27 cellular contexts compared by ENCODE assay signal in the genomic region with DNA sequence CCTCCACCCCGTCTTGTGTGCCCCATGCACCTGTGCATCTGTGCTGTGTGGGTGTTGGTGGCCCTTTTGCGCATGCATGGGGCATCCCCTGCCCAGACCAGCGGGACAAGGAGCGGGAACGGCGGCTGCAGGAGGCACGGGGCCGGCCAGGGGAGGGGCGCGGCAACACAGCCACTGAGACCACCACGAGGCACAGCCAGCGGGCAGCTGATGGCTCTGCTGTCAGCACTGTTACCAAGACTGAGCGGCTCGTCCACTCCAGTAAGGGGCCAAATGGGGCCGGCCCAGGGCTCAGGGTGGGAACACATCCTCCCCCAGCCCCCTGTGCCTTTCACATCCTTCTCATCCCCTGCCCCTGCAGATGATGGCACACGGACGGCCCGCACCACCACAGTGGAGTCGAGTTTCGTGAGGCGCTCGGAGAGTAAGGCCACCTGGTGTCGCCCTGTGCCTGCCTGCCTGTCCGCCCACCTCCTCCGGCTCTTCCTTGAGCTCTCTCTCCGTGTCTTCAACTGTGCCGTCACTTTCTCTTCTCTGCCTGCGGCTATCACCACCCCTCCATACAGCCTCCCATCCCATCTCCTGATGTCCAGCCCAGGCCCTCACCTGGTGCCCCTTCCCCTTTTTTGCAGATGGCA. TPM values are rescaled to one million over a fixed set of nuclear protein-coding genes. Genes with fewer than 3 reads are reported as not detected.
DNase-seq lines count a peak whose midpoint lies in the region; ATAC-seq and TF ChIP-seq lines count a peak whose summit lies in the region.
"Had no signal": no experiment of that assay in that cellular context is flagged by ENCODE, and none has a peak within 500 bp of the region (broad histone marks: within the 10 kb centered on the region; RNA-seq: fewer than 3 reads in every experiment).

No MANE protein-coding gene starts in this region.

- H3K4me3 Mint-ChIP-seq in HFFc6 (no peak overlapping the region), neural progenitor cell (no peak overlapping the region)
- H3K4me3 Mint-ChIP-seq in dendritic cell treated with granulocyte-macrophage colony-stimulating factor and Interleukin-4, amounts not matched to agents 40 ng/mL and 50 ng/mL, for 4 days: no peak overlapping the region
- no peak overlapping the region for H3K4me3 Mint-ChIP-seq in CD4-positive, alpha-beta T cell
- H3K4me3 Mint-ChIP-seq: central memory CD8-positive, alpha-beta T cell; memory B cell had no signal

- POLR2A ChIA-PET in CD4-positive, alpha-beta T cell (lab: Charles Lee): interaction anchor here (0.9 to 1.5 kb wide), 3 partner anchors 10 to 193 kb away, joined by 3 to 5 read pairs (median 3); a partner anchor contains a TSS

- H3K9me3 Mint-ChIP-seq in HFFc6 (no peaks in the 10 kb centered on the region), neural progenitor cell (no peaks in the 10 kb centered on the region)
- no peaks in the 10 kb centered on the region for H3K9me3 Mint-ChIP-seq in dendritic cell treated with granulocyte-macrophage colony-stimulating factor and Interleukin-4, amounts not matched to agents 40 ng/mL and 50 ng/mL, for 4 days
- H3K9me3 Mint-ChIP-seq in CD4-positive, alpha-beta T cell: no peaks in the 10 kb centered on the region
- H3K9me3 Mint-ChIP-seq: central memory CD8-positive, alpha-beta T cell; memory B cell had no signal

- no peaks in the 10 kb centered on the region for H4K20me1 ChIP-seq in neural progenitor cell (ENCODE audit: low read depth)
- H4K20me1 ChIP-seq: BLaER1 had no signal

- H3K36me3 Mint-ChIP-seq in HFFc6 (ENCODE audit: low read depth) (peaks cover 27% of the 10 kb centered on the region), neural progenitor cell (peaks cover 5% of the 10 kb centered on the region)
- H3K36me3 Mint-ChIP-seq in dendritic cell treated with granulocyte-macrophage colony-stimulating factor and Interleukin-4, amounts not matched to agents 40 ng/mL and 50 ng/mL, for 4 days (ENCODE audit: low read depth): peaks cover 31% of the 10 kb centered on the region
- no peaks in the 10 kb centered on the region for H3K36me3 Mint-ChIP-seq in CD4-positive, alpha-beta T cell (ENCODE audit: low read depth)

- H3K4me1 ChIP-seq in neural progenitor cell: peaks cover 3% of the 10 kb centered on the region
- peaks cover 6 to 99% (median 88%) of the 10 kb centered on the region in 4 donors for H3K4me1 ChIP-seq in tibial artery
- H3K4me1 ChIP-seq: pancreas had no signal

- ATAC-seq in CD4-positive, alpha-beta T cell (ENCODE audit: poor library complexity): no peak
- ATAC-seq: pancreas; stimulated activated naive CD8-positive, alpha-beta T cell treated with anti-CD3 and anti-CD28 coated beads, Interleukin-15, Interleukin-2, amounts not matched to agents 100 U/mL and 50 U/mL, for 24 hours had no signal

- no peaks in the 10 kb centered on the region for H3K27me3 ChIP-seq in neural progenitor cell
- H3K27me3 ChIP-seq in tibial artery: no peaks in the 10 kb centered on the region
- no peaks in the 10 kb centered on the region for H3K27me3 ChIP-seq in CD4-positive, alpha-beta T cell (ENCODE audit: control insufficient read depth, insufficient read depth, low read length)
- H3K27me3 ChIP-seq: BLaER1, pancreas, tibial nerve had no signal

- CTCF ChIA-PET in CD4-positive, alpha-beta T cell (lab: Charles Lee): interaction anchor here (1.6 kb wide), 1 partner anchor 12 kb away, joined by 7 read pairs; no protein-coding TSS in a partner anchor

- no peaks in the 10 kb centered on the region for H3F3A ChIP-seq in neural progenitor cell (ENCODE audit: low read depth)

- H3K79me2 ChIP-seq in neural progenitor cell (ENCODE audit: low read depth): no peaks in the 10 kb centered on the region

- DNase-seq in HFFc6: no peak
- no peak for DNase-seq in neural progenitor cell (ENCODE audit: low spot score)
- DNase-seq in tibial artery: no peak
- no peak for DNase-seq in NCI-H128 (lab: John Stamatoyannopoulos, UW; ENCODE audit: unreplicated experiment)
- no peak for DNase-seq in dedifferentiated amniotic fluid mesenchymal stem cell (ENCODE audit: extremely low spot score)
- DNase-seq in CD4-positive, alpha-beta T cell: no peak
- DNase-seq: activated CD4-positive, alpha-beta T cell treated with anti-CD3 and anti-CD28 coated beads, Interleukin-2, amount 50 U/mL, for 48 hours; activated CD4-positive, CD25-positive, alpha-beta regulatory T cell treated with anti-CD3 and anti-CD28 coated beads, Interleukin-2, amount 50 U/mL, for 72 hours; activated T-cell treated with anti-CD3 and anti-CD28 coated beads, Interleukin-2, amount 50 U/mL, for 48 hours; KBM-7; NCI-H1105; NCI-H187 treated with DMSO at 0.1 percent for 48 hours; NCI-H2171 treated with DMSO at 0.1 percent for 48 hours; NCI-H510A; OCI-M1; SK-N-SH; stimulated activated CD4-positive, alpha-beta T cell treated with anti-CD3 and anti-CD28 coated beads, Interleukin-1b, Interleukin-23, amount 100 ng/mL, for 48 hours; stimulated activated naive CD8-positive, alpha-beta T cell treated with anti-CD3 and anti-CD28 coated beads, Interleukin-15, Interleukin-2, amounts not matched to agents 100 U/mL and 50 U/mL, for 24 hours; T-helper 2 cell had no signal

- no peak overlapping the region for H3K27ac ChIP-seq in neural progenitor cell
- H3K27ac ChIP-seq in tibial artery: peak overlapping the region; percentile 99 to 100
- H3K27ac ChIP-seq in CD4-positive, alpha-beta T cell (ENCODE audit: low read depth, low read length): no peak overlapping the region
- H3K27ac ChIP-seq: BLaER1, pancreas had no signal

- H3K27me3 Mint-ChIP-seq in HFFc6 (ENCODE audit: insufficient read depth): peaks cover 12% of the 10 kb centered on the region
- H3K27me3 Mint-ChIP-seq in dendritic cell treated with granulocyte-macrophage colony-stimulating factor and Interleukin-4, amounts not matched to agents 40 ng/mL and 50 ng/mL, for 4 days: no peaks in the 10 kb centered on the region
- peaks cover 2% of the 10 kb centered on the region for H3K27me3 Mint-ChIP-seq in neural progenitor cell (ENCODE audit: insufficient read depth, low read depth)
- H3K27me3 Mint-ChIP-seq in CD4-positive, alpha-beta T cell: no peaks in the 10 kb centered on the region
- H3K27me3 Mint-ChIP-seq: central memory CD8-positive, alpha-beta T cell; memory B cell had no signal

- H3K36me3 ChIP-seq in neural progenitor cell (no peaks in the 10 kb centered on the region), tibial artery (peaks cover 89 to 100% (median 96%) of the 10 kb centered on the region in 3 donors)

- no peaks in the 10 kb centered on the region for H3K9me3 ChIP-seq in neural progenitor cell (ENCODE audit: low read depth)
- H3K9me3 ChIP-seq in tibial artery: no peaks in the 10 kb centered on the region
- no peaks in the 10 kb centered on the region for H3K9me3 ChIP-seq in CD4-positive, alpha-beta T cell (ENCODE audit: control insufficient read depth, low read length)
- H3K9me3 ChIP-seq: BLaER1, pancreas, SK-N-SH, tibial nerve had no signal

- intact Hi-C loops in dendritic cell treated with granulocyte-macrophage colony-stimulating factor and Interleukin-4, amounts not matched to agents 40 ng/mL and 50 ng/mL, for 4 days (cut with micrococcal nuclease): no loop called here
- intact Hi-C loops in tibial artery (cut with DNase I; ENCODE audit: low total_unique reads): no loop called here
- intact Hi-C loops in CD4-positive, alpha-beta T cell (cut with DNase I, micrococcal nuclease): no loop called here

- H3K4me3 ChIP-seq in neural progenitor cell (no peak overlapping the region), tibial artery (no peak overlapping the region)
- H3K4me3 ChIP-seq: BLaER1, pancreas, smooth muscle cell, tibial nerve had no signal

- H2AFZ ChIP-seq in neural progenitor cell (replicated peaks): no peak overlapping the region

- no peak overlapping the region for H3K4me2 ChIP-seq in neural progenitor cell
- H3K4me2 ChIP-seq: BLaER1, SK-N-SH, smooth muscle cell had no signal

- H3K27ac Mint-ChIP-seq in HFFc6 (peak overlapping the region; percentile 42), neural progenitor cell (peak overlapping the region; percentile 13)
- H3K27ac Mint-ChIP-seq in dendritic cell treated with granulocyte-macrophage colony-stimulating factor and Interleukin-4, amounts not matched to agents 40 ng/mL and 50 ng/mL, for 4 days: peak overlapping the region; percentile 20
- no peak overlapping the region for H3K27ac Mint-ChIP-seq in CD4-positive, alpha-beta T cell
- H3K27ac Mint-ChIP-seq: memory B cell had no signal

- H3K4me1 Mint-ChIP-seq in HFFc6 (ENCODE audit: low read depth) (peaks cover 14% of the 10 kb centered on the region), neural progenitor cell (peaks cover 2% of the 10 kb centered on the region)
- peaks cover 8% of the 10 kb centered on the region for H3K4me1 Mint-ChIP-seq in dendritic cell treated with granulocyte-macrophage colony-stimulating factor and Interleukin-4, amounts not matched to agents 40 ng/mL and 50 ng/mL, for 4 days (ENCODE audit: low read depth)
- no peaks in the 10 kb centered on the region for H3K4me1 Mint-ChIP-seq in CD4-positive, alpha-beta T cell (ENCODE audit: low read depth)
- H3K4me1 Mint-ChIP-seq: central memory CD8-positive, alpha-beta T cell; memory B cell had no signal

- H3K9ac ChIP-seq in neural progenitor cell: no peak overlapping the region
- H3K9ac ChIP-seq: BLaER1, SK-N-SH had no signal

- TF ChIP-seq CTCF in HFFc6 (IDR thresholded peaks at IDR 0.05) (no peak), neural progenitor cell (IDR thresholded peaks at IDR 0.05) (no peak), tibial artery (IDR thresholded peaks at IDR 0.05) (no peak)
- TF ChIP-seq CTCF in CD4-positive, alpha-beta T cell (IDR thresholded peaks at IDR 0.05): no peak

RNA-seq across cellular contexts. Expression of a gene that starts 10.6 kb away (rescaled TPM):
- total RNA-seq in HFFc6 (2021; fragmentation: NEBNext Ultra II Directional; extraction: Animal tissue kit (Norgen Biotek cat#: 25700)): 100 to 1,000 TPM; 237 to 356 (median 265) TPM
- 7.4 and 13.9 TPM in 2 replicates for total RNA-seq in neural progenitor cell (ENCODE audit: low replicate concordance)
- 10 to 100 TPM; 78.0 to 82.4 TPM for total RNA-seq in CD4-positive, alpha-beta T cell

RNA-seq across cellular contexts. Expression of a gene that starts 15.6 kb away (rescaled TPM):
- 100 to 1,000 TPM; 201 to 329 (median 246) TPM for total RNA-seq in HFFc6 (2021; fragmentation: NEBNext Ultra II Directional; extraction: Animal tissue kit (Norgen Biotek cat#: 25700))
- 14.1 and 24.0 TPM in 2 replicates for total RNA-seq in neural progenitor cell (ENCODE audit: low replicate concordance)
- total RNA-seq in CD4-positive, alpha-beta T cell: 1 to 10 TPM; 2.9 TPM

RNA-seq across cellular contexts. Expression of a gene that starts 26.0 kb away (rescaled TPM):
- total RNA-seq in HFFc6 (2021; fragmentation: NEBNext Ultra II Directional; extraction: Animal tissue kit (Norgen Biotek cat#: 25700)): 1 to 10 TPM in 4 of 6 experiments, under 1 TPM in 2; 0.69 to 1.6 (median 1.0) TPM
- 1.5 and 3.7 TPM in 2 replicates for total RNA-seq in neural progenitor cell (ENCODE audit: low replicate concordance)
- total RNA-seq in CD4-positive, alpha-beta T cell: under 1 TPM; 0.59 to 0.69 TPM

RNA-seq across cellular contexts. Expression of a gene that starts 43.6 kb away (rescaled TPM):
- total RNA-seq in HFFc6 (2021; fragmentation: NEBNext Ultra II Directional; extraction: Animal tissue kit (Norgen Biotek cat#: 25700)): under 1 TPM in 1 of 6 experiments, not detected in 5; 0.05 TPM
- 0.41 and 3.6 TPM in 2 replicates for total RNA-seq in neural progenitor cell (ENCODE audit: low replicate concordance)
- not detected for total RNA-seq in CD4-positive, alpha-beta T cell
- total RNA-seq: M059J, pancreas, tibial nerve had no signal

Comparison
In these comparisons a context has a peak if more than half of its experiments do, and no peak if none do; other contexts are left out.
1. H3K27ac ChIP-seq: peak in tibial artery (2 of 2); none in neural progenitor cell (single experiment) and CD4-positive, alpha-beta T cell (single experiment).